15 cellular contexts compared by ENCODE assay signal in the genomic region with DNA sequence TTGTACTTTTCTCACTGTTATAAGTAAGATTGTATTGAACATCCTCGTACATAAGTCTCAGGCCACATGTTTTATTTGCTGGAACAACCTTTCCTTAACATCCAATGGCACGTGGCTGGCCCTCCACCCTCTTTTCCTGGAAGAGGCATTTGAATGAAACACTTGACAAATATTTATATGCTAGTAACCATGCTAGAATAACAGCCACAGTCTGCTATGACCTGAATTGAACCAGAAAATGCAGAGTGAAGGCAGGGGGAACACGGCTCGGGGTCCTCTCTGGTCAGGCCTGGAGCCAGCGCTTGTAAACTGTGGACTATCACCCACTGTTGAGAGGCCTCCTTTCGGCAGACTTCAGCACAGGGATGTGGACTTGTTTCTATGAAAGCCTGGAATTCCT.
DNase-seq lines count a peak whose midpoint lies in the region; ATAC-seq, FAIRE-seq and TF ChIP-seq lines count a peak whose summit lies in the region.
"Had no signal": no experiment of that assay in that cellular context is flagged by ENCODE, and none has a peak within 500 bp of the region (broad histone marks: within the 10 kb centered on the region; RNA-seq: fewer than 3 reads in every experiment).

No MANE protein-coding gene starts in this region.

- H3K4me1 ChIP-seq in keratinocyte (ENCODE audit: control insufficient read depth, extremely low read depth, insufficient read depth, low read length) (peaks cover 4% of the 10 kb centered on the region), skeletal muscle tissue (ENCODE audit: control insufficient read depth in 3 of 3, insufficient read depth in 3 of 3, low read length in 3 of 3) (peaks cover 8 to 10% (median 10%) of the 10 kb centered on the region in 3 donors)

- H3K9ac ChIP-seq in keratinocyte (ENCODE audit: control insufficient read depth, extremely low read depth, insufficient read depth, low read length) (no peak overlapping the region), skeletal muscle tissue (ENCODE audit: low read depth in 1 of 3, low read length in 3 of 3) (peak overlapping the region in 1 of 3 donors; percentile 57)

- H3K36me3 ChIP-seq in BJ (ENCODE audit: control insufficient read depth, insufficient read depth, low read length) (no peaks in the 10 kb centered on the region), keratinocyte (ENCODE audit: control insufficient read depth in 2 of 2, extremely low read depth in 1 of 2, insufficient read depth in 2 of 2, low read length in 2 of 2) (no peaks in the 10 kb centered on the region), skeletal muscle tissue (ENCODE audit: control insufficient read depth in 3 of 3, insufficient read depth in 3 of 3, low read length in 3 of 3) (no peaks in the 10 kb centered on the region)
- H3K36me3 ChIP-seq: pancreas had no signal

- peak overlapping the region; percentile 62 for H2AFZ ChIP-seq in keratinocyte (ENCODE audit: control insufficient read depth, low read length)

- H3K27ac ChIP-seq in cingulate gyrus (ENCODE audit: low read depth, low read length) (peak overlapping the region; percentile 29), keratinocyte (ENCODE audit: control insufficient read depth, insufficient read depth, low read length) (no peak overlapping the region), skeletal muscle tissue (ENCODE audit: low read depth, low read length) (peak overlapping the region; percentile 64)

- FAIRE-seq in keratinocyte (lab: Jason Lieb, UNC), result no peak
- FAIRE-seq: H1, pancreas had no signal

- dilution Hi-C loops in keratinocyte (cut with MboI; ENCODE audit: extremely low pct_ligation_motif_present, low sequenced_read_pairs), result no loop called here

- CTCF ChIA-PET in BJ (lab: Yijun Ruan, JAX), result interaction anchor here (0.7 kb wide), 1 partner anchor 142 kb away, joined by 3 read pairs; no protein-coding TSS in a partner anchor

- H4K20me1 ChIP-seq in keratinocyte (ENCODE audit: control insufficient read depth, extremely low read depth, insufficient read depth, low read length), result no peaks in the 10 kb centered on the region

- H3K79me2 ChIP-seq in keratinocyte (ENCODE audit: control insufficient read depth, insufficient read depth, low read length), result no peaks in the 10 kb centered on the region

- H3K4me3 ChIP-seq in BJ (ENCODE audit: low read depth, low read length) (no peak overlapping the region), keratinocyte (ENCODE audit: control insufficient read depth in 2 of 3, extremely low read depth in 1 of 3, insufficient read depth in 2 of 3, low read depth in 1 of 3, low read length in 3 of 3) (no peak overlapping the region), skeletal muscle tissue (ENCODE audit: low read length in 3 of 3) (peak overlapping the region in 1 of 3 donors; percentile 41)
- H3K4me3 ChIP-seq: pancreas had no signal

- TF ChIP-seq CTCF in BJ (IDR thresholded peaks at IDR 0.05; ENCODE audit: insufficient read depth, low read depth, low read length) (peak; percentile 34), keratinocyte (optimal IDR thresholded peaks at IDR 0.05 in 1 of 3, IDR thresholded peaks at IDR 0.05 in 1 of 3, conservative IDR thresholded peaks at IDR 0.05 in 1 of 3; ENCODE audit: extremely low read depth in 1 of 3, insufficient read depth in 2 of 3, low read length in 3 of 3) (no peak)

- POLR2A ChIA-PET in BJ (lab: Charles Lee), result no interaction called here

- peak overlapping the region; percentile 22 for H3K4me2 ChIP-seq in keratinocyte (ENCODE audit: control insufficient read depth, extremely low read depth, insufficient read depth, low read depth, low read length)

- no peak for ATAC-seq in GM21529 (IDR thresholded peaks at IDR 0.05; ENCODE audit: unreplicated experiment)
- ATAC-seq: effector memory CD8-positive, alpha-beta T cell; pancreas had no signal

- DNase-seq in BJ (ENCODE audit: low read depth) (peak; percentile 83), keratinocyte (ENCODE audit: low read depth, low spot score) (no peak), NCI-H2081 treated with DMSO at 0.1 percent for 48 hours (lab: John Stamatoyannopoulos, UW) (no peak), NCI-H82 treated with DMSO at 0.1 percent for 48 hours (lab: John Stamatoyannopoulos, UW; ENCODE audit: unreplicated experiment) (no peak), NK-92 (lab: John Stamatoyannopoulos, UW; ENCODE audit: unreplicated experiment) (no peak)
- DNase-seq: activated CD4-positive, CD25-positive, alpha-beta regulatory T cell treated with anti-CD3 and anti-CD28 coated beads, Interleukin-2, amount 50 U/mL, for 72 hours; activated effector memory CD4-positive, alpha-beta T cell treated with anti-CD3 and anti-CD28 coated beads, Interleukin-2, amount 50 U/mL, for 16 hours; CD4-positive, CD25-positive, alpha-beta regulatory T cell; effector memory CD8-positive, alpha-beta T cell; Karpas-422; pancreas had no signal

- H3K27me3 ChIP-seq in BJ (ENCODE audit: control insufficient read depth, insufficient read depth, low read length) (no peaks in the 10 kb centered on the region), keratinocyte (ENCODE audit: control insufficient read depth, extremely low read depth, insufficient read depth, low read length) (no peaks in the 10 kb centered on the region), skeletal muscle tissue (ENCODE audit: control insufficient read depth in 3 of 3, insufficient read depth in 3 of 3, low read length in 3 of 3) (no peaks in the 10 kb centered on the region)
- H3K27me3 ChIP-seq: pancreas had no signal

- no peaks in the 10 kb centered on the region for H3K9me3 ChIP-seq in keratinocyte (ENCODE audit: control insufficient read depth, low read depth, low read length)
- H3K9me3 ChIP-seq in skeletal muscle tissue (ENCODE audit: control insufficient read depth in 3 of 3, low read length in 3 of 3), result no peaks in the 10 kb centered on the region
- H3K9me3 ChIP-seq: pancreas had no signal

- H3K9me1 ChIP-seq in keratinocyte (ENCODE audit: control insufficient read depth, extremely low read depth, insufficient read depth, low read length), result no peaks in the 10 kb centered on the region
